Comparison of ENCODE assay signal across 2 cellular contexts in genomic region chr17:17826340-17826708, GRCh38.
TF ChIP-seq lines count a peak whose summit lies in the region.

No MANE protein-coding gene starts in this region.

TF ChIP-seq in A549, 52 proteins besides CTCF, POLR2A, EP300 and RAD21 (continued from another document):
- TF ChIP-seq MAZ (IDR thresholded peaks at IDR 0.05; ENCODE audit: borderline replicate concordance, low read depth, low read length) (no peak), CHD4 (IDR thresholded peaks at IDR 0.05; ENCODE audit: borderline replicate concordance) (no peak), ZNF302 (CRISPR knock-in tag; IDR thresholded peaks at IDR 0.05) (no peak), KDM1A (IDR thresholded peaks at IDR 0.05; ENCODE audit: low read depth) (no peak), TFCP2L1 (CRISPR knock-in tag; IDR thresholded peaks at IDR 0.05) (no peak), CHD2 (IDR thresholded peaks at IDR 0.05; ENCODE audit: low read length, partially characterized antibody) (no peak)
TF ChIP-seq in A549: peak in this region for 0.

TF ChIP-seq in SK-N-SH treated with all-trans-retinoic acid at 6 μM for 48 hours, 23 proteins besides CTCF, POLR2A, EP300 and RAD21 (continued from another document):
- TF ChIP-seq GLIS3 (CRISPR knock-in tag; IDR thresholded peaks at IDR 0.05) (no peak), ZFP30 (CRISPR knock-in tag; IDR thresholded peaks at IDR 0.05) (no peak), RARB (CRISPR knock-in tag; IDR thresholded peaks at IDR 0.05) (no peak)
